In the genomic region with DNA sequence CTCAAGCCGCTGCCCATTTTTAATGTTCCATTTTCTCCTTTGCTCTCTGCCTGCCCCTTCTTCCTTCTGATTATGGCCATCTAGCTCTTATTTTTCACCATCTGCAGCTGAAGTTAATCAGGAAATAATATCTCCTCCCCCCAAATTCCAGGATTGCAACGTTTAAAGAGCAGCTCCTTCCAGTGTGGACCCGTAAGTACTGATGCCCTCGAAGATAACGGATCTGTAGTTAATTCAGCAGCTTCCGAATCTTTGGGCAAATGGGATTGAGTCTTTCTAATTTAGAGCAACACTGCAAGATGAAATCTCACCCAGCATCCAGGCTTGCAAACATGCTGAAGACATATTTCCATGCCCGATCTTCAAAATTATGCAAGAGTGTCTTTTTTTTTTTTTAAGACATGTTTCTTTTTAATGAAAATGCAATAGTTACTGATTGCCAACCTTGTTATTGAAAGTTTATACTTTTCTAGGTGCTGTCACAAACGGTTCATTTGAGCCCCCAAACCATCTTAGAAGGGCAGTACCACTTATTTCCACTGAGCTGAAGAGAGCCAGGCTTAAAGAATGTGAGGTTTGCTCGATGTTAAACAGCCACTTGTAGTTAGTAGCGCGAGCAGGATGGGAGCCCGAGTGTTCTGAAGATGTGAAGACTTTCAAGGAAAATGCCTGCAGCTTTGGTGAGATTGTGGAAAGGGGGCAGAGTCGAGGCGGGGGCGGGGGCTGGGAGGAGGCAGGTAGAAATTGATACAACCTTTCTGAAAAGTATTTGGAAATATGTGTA, we compare ENCODE assay signal across 1 cellular context.
TF ChIP-seq lines count a peak whose summit lies in the region.

No MANE protein-coding gene starts in this region.

TF ChIP-seq in A549, 52 proteins besides CTCF, POLR2A, EP300 and RAD21 (continued from another document):
- TF ChIP-seq, protein P1, sequence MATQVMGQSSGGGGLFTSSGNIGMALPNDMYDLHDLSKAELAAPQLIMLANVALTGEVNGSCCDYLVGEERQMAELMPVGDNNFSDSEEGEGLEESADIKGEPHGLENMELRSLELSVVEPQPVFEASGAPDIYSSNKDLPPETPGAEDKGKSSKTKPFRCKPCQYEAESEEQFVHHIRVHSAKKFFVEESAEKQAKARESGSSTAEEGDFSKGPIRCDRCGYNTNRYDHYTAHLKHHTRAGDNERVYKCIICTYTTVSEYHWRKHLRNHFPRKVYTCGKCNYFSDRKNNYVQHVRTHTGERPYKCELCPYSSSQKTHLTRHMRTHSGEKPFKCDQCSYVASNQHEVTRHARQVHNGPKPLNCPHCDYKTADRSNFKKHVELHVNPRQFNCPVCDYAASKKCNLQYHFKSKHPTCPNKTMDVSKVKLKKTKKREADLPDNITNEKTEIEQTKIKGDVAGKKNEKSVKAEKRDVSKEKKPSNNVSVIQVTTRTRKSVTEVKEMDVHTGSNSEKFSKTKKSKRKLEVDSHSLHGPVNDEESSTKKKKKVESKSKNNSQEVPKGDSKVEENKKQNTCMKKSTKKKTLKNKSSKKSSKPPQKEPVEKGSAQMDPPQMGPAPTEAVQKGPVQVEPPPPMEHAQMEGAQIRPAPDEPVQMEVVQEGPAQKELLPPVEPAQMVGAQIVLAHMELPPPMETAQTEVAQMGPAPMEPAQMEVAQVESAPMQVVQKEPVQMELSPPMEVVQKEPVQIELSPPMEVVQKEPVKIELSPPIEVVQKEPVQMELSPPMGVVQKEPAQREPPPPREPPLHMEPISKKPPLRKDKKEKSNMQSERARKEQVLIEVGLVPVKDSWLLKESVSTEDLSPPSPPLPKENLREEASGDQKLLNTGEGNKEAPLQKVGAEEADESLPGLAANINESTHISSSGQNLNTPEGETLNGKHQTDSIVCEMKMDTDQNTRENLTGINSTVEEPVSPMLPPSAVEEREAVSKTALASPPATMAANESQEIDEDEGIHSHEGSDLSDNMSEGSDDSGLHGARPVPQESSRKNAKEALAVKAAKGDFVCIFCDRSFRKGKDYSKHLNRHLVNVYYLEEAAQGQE (IDR thresholded peaks at IDR 0.05), result no peak
- no peak for TF ChIP-seq CEBPB (IDR thresholded peaks at IDR 0.05)
TF ChIP-seq in A549: peak in this region for 0.
